Comparison of ENCODE assay signal across 27 cellular contexts in genomic region chr5:24606974-24607373, GRCh38. TPM values are rescaled to one million over a fixed set of nuclear protein-coding genes. Genes with fewer than 3 reads are reported as not detected.
DNase-seq lines count a peak whose midpoint lies in the region; TF ChIP-seq lines count a peak whose summit lies in the region.
"Had no signal": no experiment of that assay in that cellular context is flagged by ENCODE, and none has a peak within 500 bp of the region (broad histone marks: within the 10 kb centered on the region; RNA-seq: fewer than 3 reads in every experiment).

No MANE protein-coding gene starts in this region.

- DNase-seq in D341Med (ENCODE audit: low spot score) (peak; percentile 54), NCI-H446 treated with DMSO at 0.1 percent for 48 hours (lab: John Stamatoyannopoulos, UW) (peak; percentile 77), midbrain (lab: John Stamatoyannopoulos, UW) (peak; percentile 31), amniotic stem cell (lab: John Stamatoyannopoulos, UW) (no peak), dermis blood vessel endothelial cell (no peak), NCI-H146 treated with DMSO at 0.1 percent for 48 hours (lab: John Stamatoyannopoulos, UW; ENCODE audit: unreplicated experiment) (no peak)
- DNase-seq: activated CD4-positive, alpha-beta T cell treated with anti-CD3 and anti-CD28 coated beads, Interleukin-2, amount 10 ng/mL, durations not matched to agents 24 days and 14 days; activated T-cell treated with anti-CD3 and anti-CD28 coated beads, Interleukin-2, amount 50 U/mL, for 4 hours; brain microvascular endothelial cell; Caco-2; colonic mucosa; DND-41; effector memory CD8-positive, alpha-beta T cell; foreskin keratinocyte; left cardiac atrium; NK-92 treated with Interleukin-12 subunit alpha and Interleukin-12 subunit beta, amount 100 ng/mL, for 24 hours; SHP77; sigmoid colon; stimulated activated CD4-positive, alpha-beta T cell treated with anti-CD3 and anti-CD28 coated beads, Interleukin-4, amount 100 ng/mL, for 24 hours; SW 1271; T-helper 9 cell had no signal

- no peak for TF ChIP-seq CTCF in brain (conservative IDR thresholded peaks at IDR 0.05)

- H3K36me3 Mint-ChIP-seq in brain = peaks cover 11% of the 10 kb centered on the region
- H3K36me3 Mint-ChIP-seq: memory B cell; stimulated activated effector memory CD8-positive, alpha-beta T cell treated with anti-CD3 and anti-CD28 coated beads, Interleukin-12 subunit alpha, Interleukin-12 subunit beta, amount 100 ng/mL, for 72 hours had no signal

- H3K4me1 Mint-ChIP-seq in brain = peaks cover 20% of the 10 kb centered on the region
- H3K4me1 Mint-ChIP-seq: activated CD4-positive, alpha-beta T cell treated with anti-CD3 and anti-CD28 coated beads, Interleukin-2, amount 10 ng/mL, durations not matched to agents 24 days and 14 days; memory B cell; stimulated activated effector memory CD8-positive, alpha-beta T cell treated with anti-CD3 and anti-CD28 coated beads, Interleukin-12 subunit alpha, Interleukin-12 subunit beta, amount 100 ng/mL, for 72 hours had no signal

- H3K27me3 Mint-ChIP-seq in brain = peaks cover 3% of the 10 kb centered on the region
- H3K27me3 Mint-ChIP-seq: activated CD4-positive, alpha-beta T cell treated with anti-CD3 and anti-CD28 coated beads, Interleukin-2, amount 10 ng/mL, durations not matched to agents 24 days and 14 days; effector memory CD8-positive, alpha-beta T cell; memory B cell; progenitor cell of endocrine pancreas; type B pancreatic cell had no signal

- peaks cover 0 to 4% (median 0%) of the 10 kb centered on the region in 5 experiments for H3K9me3 Mint-ChIP-seq in brain
- H3K9me3 Mint-ChIP-seq: type B pancreatic cell had no signal

- H3K4me3 Mint-ChIP-seq in brain = peak overlapping the region in 3 of 5 experiments; percentile 4 to 44 (median 19)
- H3K4me3 Mint-ChIP-seq: activated CD4-positive, alpha-beta T cell treated with anti-CD3 and anti-CD28 coated beads, Interleukin-2, amount 10 ng/mL, durations not matched to agents 24 days and 14 days; activated T-cell treated with anti-CD3 and anti-CD28 coated beads, Interleukin-2, amount 50 U/mL, for 4 hours; effector memory CD8-positive, alpha-beta T cell; memory B cell; stimulated activated effector memory CD8-positive, alpha-beta T cell treated with anti-CD3 and anti-CD28 coated beads, Interleukin-12 subunit alpha, Interleukin-12 subunit beta, amount 100 ng/mL, for 72 hours; type B pancreatic cell had no signal

- H3K27ac Mint-ChIP-seq in brain = peak overlapping the region; percentile 23 to 64 (median 41)
- H3K27ac Mint-ChIP-seq: activated CD4-positive, alpha-beta T cell treated with anti-CD3 and anti-CD28 coated beads, Interleukin-2, amount 10 ng/mL, durations not matched to agents 24 days and 14 days; effector memory CD8-positive, alpha-beta T cell; memory B cell; progenitor cell of endocrine pancreas; stimulated activated effector memory CD8-positive, alpha-beta T cell treated with anti-CD3 and anti-CD28 coated beads, Interleukin-12 subunit alpha, Interleukin-12 subunit beta, amount 100 ng/mL, for 72 hours; type B pancreatic cell had no signal

RNA-seq across cellular contexts. Expression of gene CDH10, which starts 37.8 kb away (rescaled TPM):
- polyA plus RNA-seq in brain (ENCODE audit: insufficient read depth, low read depth, low replicate concordance) = 1.9 TPM
- not detected in 2 replicates for total RNA-seq in dermis blood vessel endothelial cell
- total RNA-seq: activated CD4-positive, alpha-beta T cell treated with anti-CD3 and anti-CD28 coated beads, Interleukin-2, amount 10 ng/mL, durations not matched to agents 24 days and 14 days; activated T-cell treated with anti-CD3 and anti-CD28 coated beads, Interleukin-2, amount 50 U/mL, for 4 hours; Caco-2; K562 had no signal
- polyA plus RNA-seq: K562 had no signal

Comparison
In these comparisons a context has a peak if more than half of its experiments do, and no peak if none do; other contexts are left out.
1. DNase-seq: peak in D341Med (single experiment), NCI-H446 treated with DMSO at 0.1 percent for 48 hours (single experiment) and midbrain (single experiment); none in amniotic stem cell (single experiment), dermis blood vessel endothelial cell (single experiment) and NCI-H146 treated with DMSO at 0.1 percent for 48 hours (single experiment).